Comparison of ENCODE assay signal across 1 cellular context in genomic region chr1:219173758-219174671, GRCh38.
TF ChIP-seq lines count a peak whose summit lies in the region.

Gene LYPLAL1 (plus strand): TSS chr1:219173878. CDS start chr1:219173891, 13 bp downstream.

TF ChIP-seq in K562, 482 proteins besides CTCF, POLR2A, EP300 and RAD21 (continued from another document and continues in another):
- peak; percentile 60; the same call in 1 of the 2 replicates for TF ChIP-seq MGA (IDR thresholded peaks at IDR 0.05)
- TF ChIP-seq PBX2 (CRISPR knock-in tag; IDR thresholded peaks at IDR 0.05; ENCODE audit: low read depth): peak; percentile 61
- peak; percentile 68 for TF ChIP-seq PBX2 (tag; conservative IDR thresholded peaks at IDR 0.05; ENCODE audit: low read depth)
- peak; percentile 81 for TF ChIP-seq E2F8 (IDR thresholded peaks at IDR 0.05; ENCODE audit: low read depth, partially characterized antibody)
- no peak for TF ChIP-seq ZNF561 (CRISPR knock-in tag; conservative IDR thresholded peaks at IDR 0.05)
- peak; percentile 83; the same call in 1 of the 2 replicates for TF ChIP-seq ZNF212 (CRISPR knock-in tag; IDR thresholded peaks at IDR 0.05)
- peak; percentile 67 for TF ChIP-seq USF1 (CRISPR knock-in tag; IDR thresholded peaks at IDR 0.05)
- TF ChIP-seq DPF2 (IDR thresholded peaks at IDR 0.05): no peak; the same call in 1 of the 2 replicates
- peak; percentile 83; the same call in 1 of the 2 replicates for TF ChIP-seq L3MBTL2 (IDR thresholded peaks at IDR 0.05)
- TF ChIP-seq HNRNPL (IDR thresholded peaks at IDR 0.05; ENCODE audit: low read depth, low read length): peak; percentile 86
- no peak for TF ChIP-seq ZNF512 (tag; IDR thresholded peaks at IDR 0.05)
- TF ChIP-seq TAF15 (IDR thresholded peaks at IDR 0.05; ENCODE audit: low read depth, low read length): no peak
- TF ChIP-seq ATF2 (CRISPR knock-in tag; IDR thresholded peaks at IDR 0.05): no peak
- TF ChIP-seq POLR2AphosphoS5 (IDR thresholded peaks at IDR 0.05; ENCODE audit: control insufficient read depth, insufficient read depth, low read depth, low read length): peak; percentile 94
- peak; percentile 70 for TF ChIP-seq SPI1 (IDR thresholded peaks at IDR 0.05; ENCODE audit: borderline replicate concordance, low read depth, low read length)
- TF ChIP-seq ZNF24 (IDR thresholded peaks at IDR 0.05): 0 out of 2 replicates have a peak, but pooled peaks have one; percentile 21
- TF ChIP-seq POLR2B (IDR thresholded peaks at IDR 0.05; ENCODE audit: low read depth, partially characterized antibody): peak; percentile 95
- TF ChIP-seq HMG20A (CRISPR knock-in tag; conservative IDR thresholded peaks at IDR 0.05): no peak
- TF ChIP-seq TBP (optimal IDR thresholded peaks at IDR 0.05; ENCODE audit: low read depth, low read length): peak; percentile 94
- 0 out of 2 replicates have a peak, but pooled peaks have one; percentile 25 for TF ChIP-seq ZNF23 (CRISPR knock-in tag; IDR thresholded peaks at IDR 0.05)
- peak; percentile 97 for TF ChIP-seq CXXC5 (CRISPR knock-in tag; IDR thresholded peaks at IDR 0.05)
- TF ChIP-seq DDX20 (tag; IDR thresholded peaks at IDR 0.05; ENCODE audit: low read depth): no peak
- no peak for TF ChIP-seq KAT2B (IDR thresholded peaks at IDR 0.05; ENCODE audit: low read depth, low read length)
- no peak for TF ChIP-seq ZNF584 (CRISPR knock-in tag; IDR thresholded peaks at IDR 0.05; ENCODE audit: low read depth)
- TF ChIP-seq GTF2E2 (tag; IDR thresholded peaks at IDR 0.05): peak; percentile 84; the same call in 1 of the 2 replicates
- peak; percentile 54 for TF ChIP-seq BACH1 (tag; IDR thresholded peaks at IDR 0.05)
- peak; percentile 69; the same call in 1 of the 2 replicates for TF ChIP-seq REST (CRISPR knock-in tag; IDR thresholded peaks at IDR 0.05; ENCODE audit: low read depth)
- TF ChIP-seq STAT5A (IDR thresholded peaks at IDR 0.05; ENCODE audit: borderline replicate concordance, low read length): peak; percentile 21; the same call in 1 of the 2 replicates
- TF ChIP-seq ZNF263 (CRISPR knock-in tag; IDR thresholded peaks at IDR 0.05; ENCODE audit: borderline replicate concordance): peak; percentile 61; the same call in 1 of the 2 replicates
- TF ChIP-seq SMARCA4 (IDR thresholded peaks at IDR 0.05): peak; percentile 23; the same call in 1 of the 2 replicates
- TF ChIP-seq FOXM1 (IDR thresholded peaks at IDR 0.05; ENCODE audit: low read depth): no peak
- peak; percentile 61; the same call in 1 of the 2 replicates for TF ChIP-seq FOXM1 (CRISPR knock-in tag; IDR thresholded peaks at IDR 0.05; ENCODE audit: low read depth)
